ENCODE assay signal across 8 cellular contexts in the genomic region with DNA sequence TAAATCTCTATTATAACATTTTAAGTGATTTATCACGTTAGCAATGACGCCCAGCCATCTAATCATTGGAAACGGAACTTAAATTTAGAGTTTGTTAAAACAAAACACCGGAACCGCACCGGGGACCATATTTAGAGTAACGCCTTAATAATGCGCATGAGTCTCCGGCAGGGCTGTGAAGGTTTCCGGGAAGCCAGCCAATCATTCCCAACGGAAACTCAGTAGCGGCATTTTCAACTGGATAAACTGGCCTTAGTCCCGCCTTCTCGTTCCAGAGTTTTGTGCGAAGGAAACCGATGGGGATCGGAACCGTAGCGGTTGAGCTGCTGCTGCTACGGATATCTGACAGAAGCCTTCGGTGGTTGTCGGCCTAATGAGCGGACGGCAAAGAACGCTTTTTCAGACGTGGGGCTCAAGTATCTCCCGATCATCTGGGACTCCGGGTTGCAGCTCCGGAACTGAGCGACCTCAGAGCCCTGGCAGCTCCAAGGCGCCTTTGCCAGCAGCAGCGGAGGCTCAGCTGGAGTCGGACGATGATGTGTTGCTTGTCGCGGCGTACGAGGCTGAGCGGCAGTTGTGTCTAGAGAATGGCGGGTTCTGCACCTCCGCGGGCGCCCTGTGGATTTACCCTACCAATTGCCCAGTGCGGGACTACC. TPM values are rescaled to one million over a fixed set of nuclear protein-coding genes. Genes with fewer than 3 reads are reported as not detected.
DNase-seq lines count a peak whose midpoint lies in the region; ATAC-seq and TF ChIP-seq lines count a peak whose summit lies in the region.

A gene with protein sequence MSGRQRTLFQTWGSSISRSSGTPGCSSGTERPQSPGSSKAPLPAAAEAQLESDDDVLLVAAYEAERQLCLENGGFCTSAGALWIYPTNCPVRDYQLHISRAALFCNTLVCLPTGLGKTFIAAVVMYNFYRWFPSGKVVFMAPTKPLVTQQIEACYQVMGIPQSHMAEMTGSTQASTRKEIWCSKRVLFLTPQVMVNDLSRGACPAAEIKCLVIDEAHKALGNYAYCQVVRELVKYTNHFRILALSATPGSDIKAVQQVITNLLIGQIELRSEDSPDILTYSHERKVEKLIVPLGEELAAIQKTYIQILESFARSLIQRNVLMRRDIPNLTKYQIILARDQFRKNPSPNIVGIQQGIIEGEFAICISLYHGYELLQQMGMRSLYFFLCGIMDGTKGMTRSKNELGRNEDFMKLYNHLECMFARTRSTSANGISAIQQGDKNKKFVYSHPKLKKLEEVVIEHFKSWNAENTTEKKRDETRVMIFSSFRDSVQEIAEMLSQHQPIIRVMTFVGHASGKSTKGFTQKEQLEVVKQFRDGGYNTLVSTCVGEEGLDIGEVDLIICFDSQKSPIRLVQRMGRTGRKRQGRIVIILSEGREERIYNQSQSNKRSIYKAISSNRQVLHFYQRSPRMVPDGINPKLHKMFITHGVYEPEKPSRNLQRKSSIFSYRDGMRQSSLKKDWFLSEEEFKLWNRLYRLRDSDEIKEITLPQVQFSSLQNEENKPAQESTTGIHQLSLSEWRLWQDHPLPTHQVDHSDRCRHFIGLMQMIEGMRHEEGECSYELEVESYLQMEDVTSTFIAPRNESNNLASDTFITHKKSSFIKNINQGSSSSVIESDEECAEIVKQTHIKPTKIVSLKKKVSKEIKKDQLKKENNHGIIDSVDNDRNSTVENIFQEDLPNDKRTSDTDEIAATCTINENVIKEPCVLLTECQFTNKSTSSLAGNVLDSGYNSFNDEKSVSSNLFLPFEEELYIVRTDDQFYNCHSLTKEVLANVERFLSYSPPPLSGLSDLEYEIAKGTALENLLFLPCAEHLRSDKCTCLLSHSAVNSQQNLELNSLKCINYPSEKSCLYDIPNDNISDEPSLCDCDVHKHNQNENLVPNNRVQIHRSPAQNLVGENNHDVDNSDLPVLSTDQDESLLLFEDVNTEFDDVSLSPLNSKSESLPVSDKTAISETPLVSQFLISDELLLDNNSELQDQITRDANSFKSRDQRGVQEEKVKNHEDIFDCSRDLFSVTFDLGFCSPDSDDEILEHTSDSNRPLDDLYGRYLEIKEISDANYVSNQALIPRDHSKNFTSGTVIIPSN (N-terminal part only) (plus strand): TSS at position 272 of the 656 bp plus-strand sequence. CDS start 102 bp downstream, at position 374.

- TF ChIP-seq CTCF in colonic mucosa (IDR thresholded peaks at IDR 0.05), result no peak

- TF ChIP-seq POLR2A in GM19193 (IDR thresholded peaks at IDR 0.05; ENCODE audit: extremely low read depth, insufficient read depth, insufficient read length), result peak; percentile 78

- H3K27me3 ChIP-seq in colonic mucosa, result no peaks in the 10 kb centered on the region

- H3K4me1 ChIP-seq in colonic mucosa, result peaks cover 10% of the 10 kb centered on the region

- peak within 1 kb of the TSS; percentile 80 for H3K27ac ChIP-seq in colonic mucosa

- H3K4me3 ChIP-seq in colonic mucosa, result peak within 1 kb of the TSS; percentile 60

- H3K9me3 ChIP-seq in colonic mucosa, result no peaks in the 10 kb centered on the region

- intact Hi-C loops in colonic mucosa (cut with DNase I), result loop anchor here (5.0 to 10.0 kb wide), 2 partner anchors 173 to 221 kb away; a partner anchor contains a TSS

- DNase-seq in AML-193 (lab: John Stamatoyannopoulos, UW), result peak; percentile 92 to 93
- peak; percentile 96 to 98 for DNase-seq in NCI-H526 (lab: John Stamatoyannopoulos, UW)
- peak; percentile 90 for DNase-seq in activated CD4-positive, alpha-beta T cell treated with anti-CD3 and anti-CD28 coated beads for 48 hours
- peak; percentile 94 for DNase-seq in colonic mucosa
- DNase-seq in kidney tubule cell (ENCODE audit: low spot score), result peak; percentile 97
- DNase-seq in stimulated activated CD4-positive, alpha-beta T cell treated with anti-CD3 and anti-CD28 coated beads, Interleukin-1b, Interleukin-23, amount 100 ng/mL, for 4 hours (ENCODE audit: low read depth in 2 of 2), result peak; percentile 59 to 77

- peak within 1 kb of the TSS; percentile 44 to 92 for H3K9ac ChIP-seq in colonic mucosa (ENCODE audit: low read depth in 2 of 2, low read length in 2 of 2)

- no peaks in the 10 kb centered on the region for H3K36me3 ChIP-seq in colonic mucosa

- peak; percentile 41 for ATAC-seq in HG03460 (IDR thresholded peaks at IDR 0.05; ENCODE audit: unreplicated experiment)

RNA-seq across cellular contexts. Expression of the gene that starts here (rescaled TPM):
- total RNA-seq in colonic mucosa, result 1 to 10 TPM; 4.7 to 8.8 TPM

Comparison
In these comparisons a context has a peak if more than half of its experiments do, and no peak if none do; other contexts are left out.
1. Peak in every context shown above with its lines: DNase-seq, ATAC-seq, H3K4me3 ChIP-seq and H3K27ac ChIP-seq.